Comparison of ENCODE assay signal across 16 cellular contexts in the genomic region with DNA sequence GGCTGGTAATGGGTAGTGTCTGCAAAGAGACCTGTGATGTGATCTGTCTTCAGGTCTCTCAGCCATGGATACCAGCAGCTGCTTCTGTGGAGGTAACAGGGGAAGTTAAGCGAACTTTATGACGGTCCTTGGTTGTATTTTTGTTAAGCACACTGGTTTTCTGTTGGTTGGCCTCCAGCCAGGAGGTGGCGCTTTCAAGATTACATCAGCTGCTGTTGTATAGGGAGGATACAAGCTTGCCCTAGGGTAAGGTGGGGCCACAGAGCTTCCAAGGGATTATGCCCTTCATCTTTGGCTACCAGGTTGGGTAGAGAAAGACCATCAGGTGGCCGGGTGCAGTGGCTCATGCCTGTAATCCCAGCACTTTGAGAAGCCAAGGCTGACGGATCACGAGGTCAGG.
"Had no signal": no experiment of that assay in that cellular context is flagged by ENCODE, and none has a peak within 500 bp of the region (broad histone marks: within the 10 kb centered on the region; RNA-seq: fewer than 3 reads in every experiment).

No MANE protein-coding gene starts in this region.

- H3K4me3 ChIP-seq: adrenal gland, coronary artery, gastrocnemius medialis, heart right ventricle, prostate gland had no signal

- H3K4me3 Mint-ChIP-seq: activated naive CD4-positive, alpha-beta T cell treated with anti-CD3 and anti-CD28 coated beads, Interleukin-2, amount 10 ng/mL, durations not matched to agents 7 days and 5 days; memory B cell; natural killer cell treated with Interleukin-12 subunit alpha and Interleukin-12 subunit beta and Interleukin-15 and Interleukin-18, amount 100 ng/mL, for 72 hours; stimulated activated memory B cell treated with anti-CD40 and anti-IgM and Interleukin-4, amounts not matched to agents 10 μg/mL and 1 μg/mL and 100 μg/mL, for 72 hours; T-helper 2 cell treated with Interferon-gamma antibody and Interleukin-4, amounts not matched to agents 5 μg/mL and 100 μg/mL, for 36 hours; type B pancreatic cell had no signal

- ATAC-seq: gastrocnemius medialis; left lobe of liver; natural killer cell treated with Interleukin-12 subunit alpha and Interleukin-12 subunit beta and Interleukin-15 and Interleukin-18, amount 100 ng/mL, for 72 hours; stimulated activated memory B cell treated with anti-CD40 and anti-IgM and Interleukin-4, amounts not matched to agents 10 μg/mL and 1 μg/mL and 100 μg/mL, for 72 hours had no signal

- DNase-seq: activated CD4-positive, alpha-beta T cell treated with anti-CD3 and anti-CD28 coated beads for 48 hours; activated naive CD4-positive, alpha-beta T cell treated with anti-CD3 and anti-CD28 coated beads, Interleukin-2, amount 10 ng/mL, durations not matched to agents 7 days and 5 days; adrenal gland; effector CD4-positive, alpha-beta T cell; gastrocnemius medialis; heart right ventricle; substantia nigra had no signal

- H3K27ac Mint-ChIP-seq: activated naive CD4-positive, alpha-beta T cell treated with anti-CD3 and anti-CD28 coated beads, Interleukin-2, amount 10 ng/mL, durations not matched to agents 7 days and 5 days; activated T-helper 2 cell treated with anti-CD3 and anti-CD28 coated beads, Interferon-gamma antibody, Interleukin-2, Interleukin-4, amounts not matched to agents 10 μg/mL and 5 μg/mL and 100 μg/mL, durations not matched to agents 14 hours and 24 hours and 36 hours; memory B cell; natural killer cell treated with Interleukin-12 subunit alpha and Interleukin-12 subunit beta and Interleukin-15 and Interleukin-18, amount 100 ng/mL, for 72 hours; stimulated activated memory B cell treated with anti-CD40 and anti-IgM and Interleukin-4, amounts not matched to agents 10 μg/mL and 1 μg/mL and 100 μg/mL, for 72 hours; T-helper 2 cell treated with Interferon-gamma antibody and Interleukin-4, amounts not matched to agents 5 μg/mL and 100 μg/mL, for 36 hours; type B pancreatic cell had no signal

- H3K9me3 Mint-ChIP-seq: stimulated activated memory B cell treated with anti-CD40 and anti-IgM and Interleukin-4, amounts not matched to agents 10 μg/mL and 1 μg/mL and 100 μg/mL, for 72 hours; type B pancreatic cell had no signal

- H3K4me1 Mint-ChIP-seq: activated naive CD4-positive, alpha-beta T cell treated with anti-CD3 and anti-CD28 coated beads, Interleukin-2, amount 10 ng/mL, durations not matched to agents 7 days and 5 days; memory B cell; stimulated activated memory B cell treated with anti-CD40 and anti-IgM and Interleukin-4, amounts not matched to agents 10 μg/mL and 1 μg/mL and 100 μg/mL, for 72 hours had no signal

- H3K36me3 Mint-ChIP-seq: activated naive CD4-positive, alpha-beta T cell treated with anti-CD3 and anti-CD28 coated beads, Interleukin-2, amount 10 ng/mL, durations not matched to agents 7 days and 5 days; memory B cell; natural killer cell treated with Interleukin-12 subunit alpha and Interleukin-12 subunit beta and Interleukin-15 and Interleukin-18, amount 100 ng/mL, for 72 hours; stimulated activated memory B cell treated with anti-CD40 and anti-IgM and Interleukin-4, amounts not matched to agents 10 μg/mL and 1 μg/mL and 100 μg/mL, for 72 hours; type B pancreatic cell had no signal

- H3K27me3 Mint-ChIP-seq: activated naive CD4-positive, alpha-beta T cell treated with anti-CD3 and anti-CD28 coated beads, Interleukin-2, amount 10 ng/mL, durations not matched to agents 7 days and 5 days; memory B cell; natural killer cell treated with Interleukin-12 subunit alpha and Interleukin-12 subunit beta and Interleukin-15 and Interleukin-18, amount 100 ng/mL, for 72 hours; stimulated activated memory B cell treated with anti-CD40 and anti-IgM and Interleukin-4, amounts not matched to agents 10 μg/mL and 1 μg/mL and 100 μg/mL, for 72 hours had no signal
